In genomic region chrX:40855932-40856515, GRCh38 we compare ENCODE assay signal across 16 cellular contexts.
A peak's percentile ranks its signal among the peaks of the same experiment; 100 is the strongest.
DNase-seq lines count a peak whose midpoint lies in the region; ATAC-seq and TF ChIP-seq lines count a peak whose summit lies in the region.
"Had no signal": no experiment of that assay in that cellular context is flagged by ENCODE, and none has a peak within 500 bp of the region (broad histone marks: within the 10 kb centered on the region; RNA-seq: fewer than 3 reads in every experiment).

No MANE protein-coding gene starts in this region.

- no peak overlapping the region for H3K4me3 Mint-ChIP-seq in neural progenitor cell
- no peak overlapping the region for H3K4me3 Mint-ChIP-seq in CD8-positive, alpha-beta memory T cell
- H3K4me3 Mint-ChIP-seq: CD4-positive, alpha-beta memory T cell; IgD-negative memory B cell had no signal

- no peak for ATAC-seq in RWPE2 (ENCODE audit: low read depth)
- ATAC-seq in HG03039 (IDR thresholded peaks at IDR 0.05; ENCODE audit: unreplicated experiment), result no peak
- ATAC-seq: A549 had no signal

- H3K9me3 ChIP-seq in HEK293 (ENCODE audit: control insufficient read depth, insufficient read depth, low read depth, low read length), result no peaks in the 10 kb centered on the region
- no peaks in the 10 kb centered on the region for H3K9me3 ChIP-seq in RWPE2 (ENCODE audit: severe bottlenecking)
- no peaks in the 10 kb centered on the region for H3K9me3 ChIP-seq in neural progenitor cell (ENCODE audit: low read depth)
- H3K9me3 ChIP-seq in CD8-positive, alpha-beta memory T cell (ENCODE audit: low read length), result no peaks in the 10 kb centered on the region
- H3K9me3 ChIP-seq: A549, BE2C, Caco-2 had no signal

- peak overlapping the region; percentile 68 for H2AFZ ChIP-seq in neural progenitor cell (replicated peaks)

- H3K4me3 ChIP-seq in HEK293 (ENCODE audit: low read depth, low read length), result no peak overlapping the region
- H3K4me3 ChIP-seq in RWPE2 (ENCODE audit: severe bottlenecking), result no peak overlapping the region
- no peak overlapping the region for H3K4me3 ChIP-seq in neural progenitor cell
- no peak overlapping the region for H3K4me3 ChIP-seq in CD8-positive, alpha-beta memory T cell (ENCODE audit: low read length)
- H3K4me3 ChIP-seq: A549 had no signal

- no peaks in the 10 kb centered on the region for H3K36me3 Mint-ChIP-seq in neural progenitor cell
- H3K36me3 Mint-ChIP-seq in CD8-positive, alpha-beta memory T cell, result no peaks in the 10 kb centered on the region
- H3K36me3 Mint-ChIP-seq: CD4-positive, alpha-beta memory T cell had no signal

- H3K36me3 ChIP-seq in HEK293 (ENCODE audit: control insufficient read depth in 2 of 2, insufficient read depth in 1 of 2, low read length in 2 of 2) (no peaks in the 10 kb centered on the region), RWPE2 (ENCODE audit: low read depth) (no peaks in the 10 kb centered on the region), neural progenitor cell (no peaks in the 10 kb centered on the region)
- no peaks in the 10 kb centered on the region for H3K36me3 ChIP-seq in CD8-positive, alpha-beta memory T cell (ENCODE audit: insufficient read depth, low read length)
- H3K36me3 ChIP-seq: BE2C had no signal

- H3K4me2 ChIP-seq in neural progenitor cell, result no peak overlapping the region
- H3K4me2 ChIP-seq: A549 had no signal

- no peaks in the 10 kb centered on the region for H3K27me3 Mint-ChIP-seq in neural progenitor cell (ENCODE audit: insufficient read depth, low read depth)
- peaks cover 0 to 10% of the 10 kb centered on the region in 2 donors for H3K27me3 Mint-ChIP-seq in CD8-positive, alpha-beta memory T cell
- H3K27me3 Mint-ChIP-seq: CD4-positive, alpha-beta memory T cell had no signal

- DNase-seq in RWPE2 (ENCODE audit: low spot score), result no peak
- no peak for DNase-seq in neural progenitor cell (ENCODE audit: low spot score)
- no peak for DNase-seq in COR-L47 (lab: John Stamatoyannopoulos, UW)
- DNase-seq in glomerular visceral epithelial cell (ENCODE audit: extremely low spot score), result no peak
- no peak for DNase-seq in CD8-positive, alpha-beta memory T cell
- DNase-seq: Caco-2; CD4-positive, alpha-beta memory T cell; DMS53; GF-D8; KG1 had no signal

- CTCF ChIA-PET in HEK293 (lab: Yijun Ruan, JAX), result interaction anchor here (1.0 to 1.5 kb wide), 3 partner anchors 11 to 22 kb away, joined by 3 to 4 read pairs (median 3); no protein-coding TSS in a partner anchor
- CTCF ChIA-PET in CD8-positive, alpha-beta memory T cell (lab: Charles Lee), result interaction anchor here (0.8 kb wide), 1 partner anchor 10 kb away, joined by 3 read pairs; no protein-coding TSS in a partner anchor

- H4K20me1 ChIP-seq in neural progenitor cell (ENCODE audit: low read depth), result no peaks in the 10 kb centered on the region

- no peak overlapping the region for H3K9ac ChIP-seq in neural progenitor cell

- H3K4me1 ChIP-seq in HEK293 (ENCODE audit: control insufficient read depth, insufficient read depth, low read length) (peaks cover 13% of the 10 kb centered on the region), RWPE2 (ENCODE audit: insufficient read depth, poor library complexity, severe bottlenecking) (no peaks in the 10 kb centered on the region), neural progenitor cell (peaks cover 26% of the 10 kb centered on the region)
- H3K4me1 ChIP-seq in CD8-positive, alpha-beta memory T cell (ENCODE audit: insufficient read depth, low read length), result no peaks in the 10 kb centered on the region
- H3K4me1 ChIP-seq: A549, BE2C, Caco-2 had no signal

- POLR2A ChIA-PET in HEK293 (lab: Yijun Ruan, JAX), result interaction anchor here (0.8 kb wide), 1 partner anchor 230 kb away, joined by 3 read pairs; no protein-coding TSS in a partner anchor
- POLR2A ChIA-PET in CD8-positive, alpha-beta memory T cell (lab: Charles Lee), result no interaction called here

- H3K27ac ChIP-seq in HEK293 (ENCODE audit: extremely low read depth, low read depth, low read length) (peak overlapping the region; percentile 35; the same call in 1 of the 2 replicates), RWPE2 (ENCODE audit: poor library complexity, severe bottlenecking) (peak overlapping the region; percentile 22), neural progenitor cell (no peak overlapping the region)
- no peak overlapping the region for H3K27ac ChIP-seq in CD8-positive, alpha-beta memory T cell (ENCODE audit: low read depth, low read length)
- H3K27ac ChIP-seq: A549, C4-2B had no signal

- no peak for TF ChIP-seq CTCF in HEK293 (tag by site-specific recombination; IDR thresholded peaks at IDR 0.05)
- no peak for TF ChIP-seq CTCF in RWPE2 (IDR thresholded peaks at IDR 0.05; ENCODE audit: poor library complexity, severe bottlenecking)
- TF ChIP-seq CTCF in neural progenitor cell (IDR thresholded peaks at IDR 0.05), result no peak

- no peaks in the 10 kb centered on the region for H3K79me2 ChIP-seq in neural progenitor cell (ENCODE audit: low read depth)

- no peaks in the 10 kb centered on the region for H3K27me3 ChIP-seq in RWPE2 (ENCODE audit: insufficient read depth, poor library complexity, severe bottlenecking)
- H3K27me3 ChIP-seq in neural progenitor cell, result no peaks in the 10 kb centered on the region
- H3K27me3 ChIP-seq in CD8-positive, alpha-beta memory T cell (ENCODE audit: insufficient read depth, low read length, poor library complexity, severe bottlenecking), result no peaks in the 10 kb centered on the region
- H3K27me3 ChIP-seq: BE2C had no signal

- peaks cover 19% of the 10 kb centered on the region for H3K4me1 Mint-ChIP-seq in neural progenitor cell
- no peaks in the 10 kb centered on the region for H3K4me1 Mint-ChIP-seq in CD8-positive, alpha-beta memory T cell
- H3K4me1 Mint-ChIP-seq: CD4-positive, alpha-beta memory T cell had no signal

- peaks cover 25% of the 10 kb centered on the region for H3K9me3 Mint-ChIP-seq in neural progenitor cell
- H3K9me3 Mint-ChIP-seq in CD8-positive, alpha-beta memory T cell, result no peaks in the 10 kb centered on the region

- peaks cover 33% of the 10 kb centered on the region for H3F3A ChIP-seq in neural progenitor cell (ENCODE audit: low read depth)

- no peak overlapping the region for H3K27ac Mint-ChIP-seq in neural progenitor cell
- no peak overlapping the region for H3K27ac Mint-ChIP-seq in CD8-positive, alpha-beta memory T cell
- H3K27ac Mint-ChIP-seq: CD4-positive, alpha-beta memory T cell; IgD-negative memory B cell had no signal

TF ChIP-seq in HEK293, 187 proteins besides CTCF, POLR2A, EP300 and RAD21:
- TF ChIP-seq ZNF221 (tag by site-specific recombination; IDR thresholded peaks at IDR 0.05; ENCODE audit: borderline replicate concordance) (no peak), ZNF549 (tag by site-specific recombination; IDR thresholded peaks at IDR 0.05) (peak; percentile 100)
- TF ChIP-seq, protein P1, sequence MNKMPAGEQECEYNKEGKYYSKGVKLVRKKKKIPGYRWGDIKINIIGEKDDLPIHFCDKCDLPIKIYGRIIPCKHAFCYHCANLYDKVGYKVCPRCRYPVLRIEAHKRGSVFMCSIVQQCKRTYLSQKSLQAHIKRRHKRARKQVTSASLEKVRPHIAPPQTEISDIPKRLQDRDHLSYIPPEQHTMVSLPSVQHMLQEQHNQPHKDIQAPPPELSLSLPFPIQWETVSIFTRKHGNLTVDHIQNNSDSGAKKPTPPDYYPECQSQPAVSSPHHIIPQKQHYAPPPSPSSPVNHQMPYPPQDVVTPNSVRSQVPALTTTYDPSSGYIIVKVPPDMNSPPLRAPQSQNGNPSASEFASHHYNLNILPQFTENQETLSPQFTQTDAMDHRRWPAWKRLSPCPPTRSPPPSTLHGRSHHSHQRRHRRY (tag by site-specific recombination; IDR thresholded peaks at IDR 0.05), result no peak

Comparison
In these comparisons a context has a peak if more than half of its experiments do, and no peak if none do; other contexts are left out.
1. H3K27ac ChIP-seq: peak in HEK293 (single experiment) and RWPE2 (single experiment); none in neural progenitor cell (single experiment) and CD8-positive, alpha-beta memory T cell (single experiment).